2 cellular contexts compared by ENCODE assay signal in genomic region chr20:49691818-49692568, GRCh38.
TF ChIP-seq lines count a peak whose summit lies in the region.

No MANE protein-coding gene starts in this region.

TF ChIP-seq in WTC11, 78 proteins besides CTCF, POLR2A, EP300 and RAD21 (continued from another document):
- TF ChIP-seq ZNF512 (CRISPR knock-in tag; IDR thresholded peaks at IDR 0.05; ENCODE audit: borderline replicate concordance) (no peak), ZNF671 (CRISPR knock-in tag; IDR thresholded peaks at IDR 0.05) (no peak), ZNF532 (CRISPR knock-in tag; IDR thresholded peaks at IDR 0.05; ENCODE audit: borderline replicate concordance) (no peak), ATF6 (CRISPR knock-in tag; IDR thresholded peaks at IDR 0.05) (no peak), JUN (CRISPR knock-in tag; IDR thresholded peaks at IDR 0.05) (no peak), GRHL2 (CRISPR knock-in tag; IDR thresholded peaks at IDR 0.05; ENCODE audit: insufficient replicate concordance, severe bottlenecking) (no peak), ZBTB21 (CRISPR knock-in tag; IDR thresholded peaks at IDR 0.05; ENCODE audit: borderline replicate concordance) (no peak), FOXJ3 (CRISPR knock-in tag; IDR thresholded peaks at IDR 0.05; ENCODE audit: borderline replicate concordance) (no peak), ZMAT4 (CRISPR knock-in tag; IDR thresholded peaks at IDR 0.05) (no peak), MAX (CRISPR knock-in tag; IDR thresholded peaks at IDR 0.05) (no peak), CREB1 (CRISPR knock-in tag; IDR thresholded peaks at IDR 0.05) (no peak), PREB (CRISPR knock-in tag; IDR thresholded peaks at IDR 0.05; ENCODE audit: borderline replicate concordance) (no peak)
TF ChIP-seq in WTC11: peak in this region for 0.

TF ChIP-seq in liver, 16 proteins besides CTCF, POLR2A, EP300 and RAD21 (continued from another document):
- TF ChIP-seq NR2F2 (IDR thresholded peaks at IDR 0.05) = no peak
- no peak for TF ChIP-seq JUND (IDR thresholded peaks at IDR 0.05)
- no peak for TF ChIP-seq HNF4G (IDR thresholded peaks at IDR 0.05)
- no peak for TF ChIP-seq FOXA2 (IDR thresholded peaks at IDR 0.05)
- TF ChIP-seq ZBTB33 (IDR thresholded peaks at IDR 0.05) = no peak
- TF ChIP-seq SP1 (IDR thresholded peaks at IDR 0.05) = no peak
- TF ChIP-seq GABPA (IDR thresholded peaks at IDR 0.05 in 1 of 2, conservative IDR thresholded peaks at IDR 0.05 in 1 of 2) = no peak
- no peak for TF ChIP-seq RXRA (IDR thresholded peaks at IDR 0.05)
- no peak for TF ChIP-seq FOXA1 (IDR thresholded peaks at IDR 0.05)
